Comparison of ENCODE assay signal across 16 cellular contexts in genomic region chr15:82918607-82919230, GRCh38. TPM values are rescaled to one million over a fixed set of nuclear protein-coding genes. Genes with fewer than 3 reads are reported as not detected.
DNase-seq lines count a peak whose midpoint lies in the region; ATAC-seq, FAIRE-seq and TF ChIP-seq lines count a peak whose summit lies in the region.
"Had no signal": no experiment of that assay in that cellular context is flagged by ENCODE, and none has a peak within 500 bp of the region (broad histone marks: within the 10 kb centered on the region; RNA-seq: fewer than 3 reads in every experiment).

No MANE protein-coding gene starts in this region.

- H3K4me3 Mint-ChIP-seq in stimulated activated naive B cell treated with anti-CD40 and anti-IgM and Interleukin-4, amounts not matched to agents 10 μg/mL and 1 μg/mL and 100 μg/mL, for 72 hours: no peak overlapping the region
- H3K4me3 Mint-ChIP-seq: CD14-positive monocyte had no signal

- H3K9me3 ChIP-seq in liver (ENCODE audit: control insufficient read depth in 4 of 4, low read length in 3 of 4) (no peaks in the 10 kb centered on the region), small intestine (ENCODE audit: control insufficient read depth, low read depth) (no peaks in the 10 kb centered on the region)
- H3K9me3 ChIP-seq: A549, Caco-2, HAP-1, Peyer's patch had no signal

- peak overlapping the region in 1 of 2 donors; percentile 34 for H3K9ac ChIP-seq in liver (ENCODE audit: low read depth in 1 of 2, low read length in 2 of 2)

- in situ Hi-C loops in GM13977 (cut with MboI; ENCODE audit: low pct_unique_long_range_greater_than_20kb, low sequenced_read_pairs, unreplicated experiment): no loop called here

- no peak for FAIRE-seq in small intestine (lab: Jason Lieb, UNC)
- FAIRE-seq: A549, GM18507 had no signal

- no peaks in the 10 kb centered on the region for H3K9me3 Mint-ChIP-seq in stimulated activated naive B cell treated with anti-CD40 and anti-IgM and Interleukin-4, amounts not matched to agents 10 μg/mL and 1 μg/mL and 100 μg/mL, for 72 hours
- H3K9me3 Mint-ChIP-seq: CD14-positive monocyte had no signal

- peak in 1 of 2 donors; percentile 33 for TF ChIP-seq RAD21 in liver (IDR thresholded peaks at IDR 0.05)

- WGBS in liver: 71% methylated on average over 6 of the region's 6 CpGs
- WGBS in small intestine, 3 donors: 73 to 88% (median 75%) methylated on average over 6 of the region's 6 CpGs

- H3K4me3 ChIP-seq in liver (ENCODE audit: low read depth in 1 of 3, low read length in 3 of 3): no peak overlapping the region
- no peak overlapping the region for H3K4me3 ChIP-seq in small intestine (ENCODE audit: low read depth in 1 of 2, low read length in 2 of 2)
- H3K4me3 ChIP-seq: A549, HAP-1, Peyer's patch had no signal

- H3K27ac ChIP-seq in C4-2B (peak overlapping the region; percentile 100), liver (ENCODE audit: low read depth in 1 of 2, low read length in 2 of 2) (peak overlapping the region; percentile 86 to 96), small intestine (ENCODE audit: low read depth in 1 of 2, low read length in 1 of 2) (no peak overlapping the region)
- H3K27ac ChIP-seq: Peyer's patch had no signal

- H3K36me3 ChIP-seq in liver (ENCODE audit: control insufficient read depth in 4 of 4, insufficient read depth in 3 of 4, low read depth in 1 of 4, low read length in 3 of 4) (no peaks in the 10 kb centered on the region), small intestine (ENCODE audit: control insufficient read depth in 2 of 2, insufficient read depth in 2 of 2, low read length in 2 of 2) (no peaks in the 10 kb centered on the region)
- H3K36me3 ChIP-seq: HAP-1, Peyer's patch had no signal

- no peak overlapping the region for H3K27ac Mint-ChIP-seq in stimulated activated naive B cell treated with anti-CD40 and anti-IgM and Interleukin-4, amounts not matched to agents 10 μg/mL and 1 μg/mL and 100 μg/mL, for 72 hours
- H3K27ac Mint-ChIP-seq: CD14-positive monocyte had no signal

- TF ChIP-seq CTCF in C4-2B (conservative IDR thresholded peaks at IDR 0.05) (no peak), liver (IDR thresholded peaks at IDR 0.05; ENCODE audit: low read depth, low read length, missing input control) (no peak), GM13977 (IDR thresholded peaks at IDR 0.05; ENCODE audit: extremely low read depth, insufficient read depth, missing control alignments) (no peak)

- no peak for ATAC-seq in stimulated activated naive B cell treated with anti-CD40 and anti-IgM and Interleukin-4, amounts not matched to agents 10 μg/mL and 1 μg/mL and 100 μg/mL, for 72 hours (replicated peaks)
- no peak for ATAC-seq in GM19395 (IDR thresholded peaks at IDR 0.05; ENCODE audit: unreplicated experiment)
- no peak for ATAC-seq in GM19463 (IDR thresholded peaks at IDR 0.05; ENCODE audit: unreplicated experiment)
- ATAC-seq: A549 had no signal

- H3K27me3 ChIP-seq in liver (ENCODE audit: control insufficient read depth in 4 of 4, insufficient read depth in 4 of 4, low read length in 3 of 4) (no peaks in the 10 kb centered on the region), small intestine (ENCODE audit: control insufficient read depth in 2 of 2, insufficient read depth in 2 of 2, low read length in 2 of 2) (no peaks in the 10 kb centered on the region)
- H3K27me3 ChIP-seq: Peyer's patch had no signal

- peaks cover 43 to 44% of the 10 kb centered on the region in 2 donors for H3K36me3 Mint-ChIP-seq in stimulated activated naive B cell treated with anti-CD40 and anti-IgM and Interleukin-4, amounts not matched to agents 10 μg/mL and 1 μg/mL and 100 μg/mL, for 72 hours
- H3K36me3 Mint-ChIP-seq: CD14-positive monocyte had no signal

- H3K4me1 ChIP-seq in liver (ENCODE audit: control insufficient read depth in 4 of 4, insufficient read depth in 4 of 4, low read length in 3 of 4): peaks cover 11 to 61% (median 29%) of the 10 kb centered on the region in 4 donors
- H3K4me1 ChIP-seq in small intestine (ENCODE audit: control insufficient read depth in 2 of 2, insufficient read depth in 1 of 2, low read depth in 1 of 2, low read length in 1 of 2): no peaks in the 10 kb centered on the region
- H3K4me1 ChIP-seq: A549, Caco-2, Peyer's patch had no signal

- H3K27me3 Mint-ChIP-seq in stimulated activated naive B cell treated with anti-CD40 and anti-IgM and Interleukin-4, amounts not matched to agents 10 μg/mL and 1 μg/mL and 100 μg/mL, for 72 hours: peaks cover 0 to 4% of the 10 kb centered on the region in 2 donors

- DNase-seq in cerebellar cortex (ENCODE audit: low spot score): peak; percentile 5
- peak; percentile 1 for DNase-seq in small intestine
- DNase-seq in stimulated activated naive B cell treated with anti-CD40 and anti-IgM and Interleukin-4, amounts not matched to agents 10 μg/mL and 1 μg/mL and 100 μg/mL, for 72 hours: no peak
- DNase-seq in GM13977 (ENCODE audit: low spot score): no peak
- DNase-seq: Caco-2, NCI-H1436 treated with DMSO at 0.1 percent for 48 hours, NCI-H524, Peyer's patch had no signal

- H3K4me1 Mint-ChIP-seq in stimulated activated naive B cell treated with anti-CD40 and anti-IgM and Interleukin-4, amounts not matched to agents 10 μg/mL and 1 μg/mL and 100 μg/mL, for 72 hours: peaks cover 14 to 19% of the 10 kb centered on the region in 2 donors
- H3K4me1 Mint-ChIP-seq: CD14-positive monocyte had no signal

TF ChIP-seq in liver, 16 proteins besides CTCF, POLR2A, EP300 and RAD21:
- TF ChIP-seq RXRA (IDR thresholded peaks at IDR 0.05): peak in 1 of 2 donors; percentile 60
- no peak for TF ChIP-seq YY1 (IDR thresholded peaks at IDR 0.05)
- TF ChIP-seq JUND (IDR thresholded peaks at IDR 0.05): peak in 1 of 2 donors; percentile 35
- TF ChIP-seq FOXA2 (IDR thresholded peaks at IDR 0.05): peak; percentile 37
- TF ChIP-seq EGR1 (IDR thresholded peaks at IDR 0.05; ENCODE audit: low read depth in 2 of 2): no peak
- peak; percentile 44 for TF ChIP-seq MAX (IDR thresholded peaks at IDR 0.05)
TF ChIP-seq in liver: peak in this region for 4.

RNA-seq across cellular contexts. Expression of gene HOMER2, which starts 33.8 kb away (rescaled TPM):
- total RNA-seq in liver: 10 to 100 TPM in 1 of 2 donors, 1 to 10 TPM in 1; 4.3 to 62.0 TPM
- polyA plus RNA-seq in liver: 10 to 100 TPM; 22.1 to 25.0 TPM
- polyA plus RNA-seq in small intestine: 1 to 10 TPM; 2.2 to 5.1 (median 2.7) TPM

Comparison
In these comparisons a context has a peak if more than half of its experiments do, and no peak if none do; other contexts are left out.
1. H3K27ac ChIP-seq: peak in C4-2B (single experiment) and liver (2 of 2); none in small intestine (0 of 2).
2. DNase-seq: peak in cerebellar cortex (single experiment) and small intestine (single experiment); none in stimulated activated naive B cell treated with anti-CD40 and anti-IgM and Interleukin-4, amounts not matched to agents 10 μg/mL and 1 μg/mL and 100 μg/mL, for 72 hours (single experiment) and GM13977 (single experiment).